ENCODE assay signal across 32 cellular contexts in genomic region chr10:97752956-97753355, GRCh38. TPM values are rescaled to one million over a fixed set of nuclear protein-coding genes. Genes with fewer than 3 reads are reported as not detected.
"Had no signal": no experiment of that assay in that cellular context is flagged by ENCODE, and none has a peak within 500 bp of the region (broad histone marks: within the 10 kb centered on the region; RNA-seq: fewer than 3 reads in every experiment).

No MANE protein-coding gene starts in this region.

- ATAC-seq: left cardiac atrium; lower lobe of right lung; naive thymus-derived CD8-positive, alpha-beta T cell; psoas muscle; right cardiac atrium; stimulated activated naive CD8-positive, alpha-beta T cell treated with anti-CD3 and anti-CD28 coated beads, Interleukin-15, amount 100 ng/mL, for 72 hours had no signal

- H3K9me3 ChIP-seq: esophagus muscularis mucosa, heart right ventricle, left ventricle myocardium inferior, lower lobe of right lung, psoas muscle, suprapubic skin, transverse colon, vagina had no signal

- DNase-seq: cerebellar nuclear complex; effector CD8-positive, alpha-beta T cell; endodermal cell; foreskin melanocyte; glutamatergic neuron; heart right ventricle; hippocampal formation; left cardiac atrium; left ventricle myocardium inferior; lower lobe of right lung; naive thymus-derived CD8-positive, alpha-beta T cell; psoas muscle; right cardiac atrium; stimulated activated CD4-positive, alpha-beta T cell treated with anti-CD3 and anti-CD28 coated beads, Interleukin-12 subunit alpha, Interleukin-12 subunit beta, amount 100 ng/mL, for 4 hours; stimulated activated CD4-positive, alpha-beta T cell treated with anti-CD3 and anti-CD28 coated beads, Interleukin-1b, Interleukin-23, amount 100 ng/mL, for 48 hours; stimulated activated CD4-positive, alpha-beta T cell treated with anti-CD3 and anti-CD28 coated beads, Interleukin-4, amount 100 ng/mL, for 1 hour; stimulated activated CD8-positive, alpha-beta memory T cell treated with anti-CD3 and anti-CD28 coated beads, Interleukin-4, amount 100 ng/mL, for 48 hours; stimulated activated naive CD4-positive, alpha-beta T cell; stimulated activated naive CD8-positive, alpha-beta T cell treated with anti-CD3 and anti-CD28 coated beads, Interleukin-15, amount 100 ng/mL, for 72 hours; transverse colon had no signal

- H3K4me1 Mint-ChIP-seq: neural progenitor cell; stimulated activated naive CD8-positive, alpha-beta T cell treated with anti-CD3 and anti-CD28 coated beads, Interleukin-15, amount 100 ng/mL, for 72 hours had no signal

- H3K4me3 ChIP-seq: esophagus muscularis mucosa, heart right ventricle, left ventricle myocardium inferior, lower lobe of right lung, neural progenitor cell, psoas muscle, skin epidermis, suprapubic skin, transverse colon, vagina had no signal

- H3K4me3 Mint-ChIP-seq: dendritic cell treated with granulocyte-macrophage colony-stimulating factor and Interleukin-4, amounts not matched to agents 40 ng/mL and 50 ng/mL, for 4 days; endodermal cell; naive thymus-derived CD8-positive, alpha-beta T cell; neural progenitor cell; stimulated activated naive CD8-positive, alpha-beta T cell treated with anti-CD3 and anti-CD28 coated beads, Interleukin-15, amount 100 ng/mL, for 72 hours had no signal

- H3K9ac ChIP-seq: neural progenitor cell had no signal

- H3K9me3 Mint-ChIP-seq: dendritic cell treated with granulocyte-macrophage colony-stimulating factor and Interleukin-4, amounts not matched to agents 40 ng/mL and 50 ng/mL, for 4 days; endodermal cell; naive thymus-derived CD8-positive, alpha-beta T cell; neural progenitor cell; stimulated activated naive CD8-positive, alpha-beta T cell treated with anti-CD3 and anti-CD28 coated beads, Interleukin-15, amount 100 ng/mL, for 72 hours had no signal

- H3K27me3 ChIP-seq: esophagus muscularis mucosa, heart right ventricle, neural progenitor cell, suprapubic skin, transverse colon, vagina had no signal

- H3K36me3 ChIP-seq: neural progenitor cell had no signal

- FAIRE-seq: colon, islet of Langerhans had no signal

- H3K4me1 ChIP-seq: esophagus muscularis mucosa, heart right ventricle, left ventricle myocardium inferior, lower lobe of right lung, neural progenitor cell, psoas muscle, suprapubic skin, transverse colon, vagina had no signal

- H3K27ac ChIP-seq: esophagus muscularis mucosa, heart right ventricle, left ventricle myocardium inferior, lower lobe of right lung, neural progenitor cell, psoas muscle, skin epidermis, suprapubic skin, transverse colon, vagina had no signal

- H3K27ac Mint-ChIP-seq: dendritic cell treated with granulocyte-macrophage colony-stimulating factor and Interleukin-4, amounts not matched to agents 40 ng/mL and 50 ng/mL, for 4 days; neural progenitor cell had no signal

- H2AFZ ChIP-seq: neural progenitor cell had no signal

- H3K27me3 Mint-ChIP-seq: dendritic cell treated with granulocyte-macrophage colony-stimulating factor and Interleukin-4, amounts not matched to agents 40 ng/mL and 50 ng/mL, for 4 days; naive thymus-derived CD8-positive, alpha-beta T cell; stimulated activated naive CD8-positive, alpha-beta T cell treated with anti-CD3 and anti-CD28 coated beads, Interleukin-15, amount 100 ng/mL, for 72 hours had no signal

- H3K4me2 ChIP-seq: neural progenitor cell had no signal

RNA-seq across cellular contexts. Expression of gene SFRP5, which starts 18.8 kb away (rescaled TPM):
- total RNA-seq: epithelial cell of proximal tubule, kidney epithelial cell, mesenteric fat pad, osteocyte had no signal
